In genomic region chrX:51860679-51861078, GRCh38 we compare ENCODE assay signal across 8 cellular contexts. TPM values are rescaled to one million over a fixed set of nuclear protein-coding genes. Genes with fewer than 3 reads are reported as not detected.
DNase-seq lines count a peak whose midpoint lies in the region; ATAC-seq and TF ChIP-seq lines count a peak whose summit lies in the region.

No MANE protein-coding gene starts in this region.

- no peak for ATAC-seq in GM21390 (IDR thresholded peaks at IDR 0.05; ENCODE audit: unreplicated experiment)

- H3K27ac ChIP-seq in tibial nerve, result no peak overlapping the region

- no peaks in the 10 kb centered on the region for H3K36me3 ChIP-seq in tibial nerve

- TF ChIP-seq POLR2A in tibial nerve (IDR thresholded peaks at IDR 0.05), result no peak

- H3K9me3 ChIP-seq in tibial nerve, result no peaks in the 10 kb centered on the region

- H3K4me1 ChIP-seq in tibial nerve, result no peaks in the 10 kb centered on the region

- H3K4me3 ChIP-seq in tibial nerve, result no peak overlapping the region

- peak; percentile 21 to 34 (median 28) for TF ChIP-seq CTCF in tibial nerve (IDR thresholded peaks at IDR 0.05)

- no peak for TF ChIP-seq EP300 in tibial nerve (IDR thresholded peaks at IDR 0.05)

- 3 to 6% methylated on average over 2 of the region's 2 CpGs for WGBS in tibial nerve, 2 donors

- no peaks in the 10 kb centered on the region for H3K27me3 ChIP-seq in tibial nerve

- DNase-seq in AG08396 (ENCODE audit: low spot score) (peak; percentile 20), H4 (ENCODE audit: low spot score) (peak; percentile 9), RKO (ENCODE audit: low spot score) (peak; percentile 66), germinal center (ENCODE audit: low spot score) (peak; percentile 4), tibial nerve (ENCODE audit: low spot score in 2 of 2) (peak in 1 of 2 donors; percentile 7), SIG-M5 treated with dmso at 0.1 percent for 504 hours (lab: John Stamatoyannopoulos, UW; ENCODE audit: unreplicated experiment) (no peak)
- DNase-seq in stimulated activated CD4-positive, alpha-beta T cell treated with anti-CD3 and anti-CD28 coated beads, Interleukin-2, amount 100 ng/mL, for 48 hours, result no peak

RNA-seq across cellular contexts. Expression of gene MAGED1, which starts 32.7 kb away (rescaled TPM):
- total RNA-seq in H4 (2014; rRNA removed; shearing (Covaris generic)), result 214 and 291 TPM in 2 replicates
- 10 to 100 TPM; 34.1 to 51.1 (median 46.7) TPM for total RNA-seq in tibial nerve

Comparison
In these comparisons a context has a peak if more than half of its experiments do, and no peak if none do; other contexts are left out.
1. DNase-seq: peak in AG08396 (single experiment), H4 (single experiment), RKO (single experiment) and germinal center (single experiment); none in SIG-M5 treated with dmso at 0.1 percent for 504 hours (single experiment) and stimulated activated CD4-positive, alpha-beta T cell treated with anti-CD3 and anti-CD28 coated beads, Interleukin-2, amount 100 ng/mL, for 48 hours (0 of 2).